ENCODE assay signal across 25 cellular contexts in the genomic region with DNA sequence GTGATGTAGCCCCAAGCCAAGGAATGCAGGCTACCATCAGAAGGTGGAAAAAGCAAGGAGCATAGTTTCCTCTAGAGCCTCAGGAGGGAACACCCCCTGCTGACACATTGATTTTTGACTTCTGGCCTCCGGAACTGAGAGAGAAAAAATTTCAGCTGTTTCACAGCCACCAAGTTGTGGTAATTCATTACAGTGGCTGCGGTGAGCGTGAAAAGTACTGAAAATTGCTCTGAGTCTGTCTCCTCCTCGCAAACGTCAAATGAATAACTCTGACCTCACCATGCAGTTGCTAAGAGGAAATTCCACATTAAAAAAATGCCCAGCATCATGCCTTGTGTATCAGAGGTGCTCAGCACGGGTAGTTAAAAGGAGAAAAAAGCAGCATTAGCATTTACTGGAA.
"Had no signal": no experiment of that assay in that cellular context is flagged by ENCODE, and none has a peak within 500 bp of the region (broad histone marks: within the 10 kb centered on the region; RNA-seq: fewer than 3 reads in every experiment).

No MANE protein-coding gene starts in this region.

- DNase-seq: activated B cell treated with CpG ODN at 0.5 μM for 24 hours; activated CD4-positive, alpha-beta memory T cell treated with anti-CD3 and anti-CD28 coated beads for 36 hours; activated CD4-positive, alpha-beta T cell treated with anti-CD3 and anti-CD28 coated beads for 1 hour; activated CD4-positive, alpha-beta T cell treated with anti-CD3 and anti-CD28 coated beads, Interleukin-2, amount 10 ng/mL, durations not matched to agents 7 days and 5 days; activated CD8-positive, alpha-beta memory T cell treated with anti-CD3 and anti-CD28 coated beads for 24 hours; activated gamma-delta T cell; activated naive CD4-positive, alpha-beta T cell treated with anti-CD3 and anti-CD28 coated beads for 36 hours; activated T-cell treated with anti-CD3 and anti-CD28 coated beads, Interleukin-2, amount 50 U/mL, for 4 hours; amygdala; brain microvascular endothelial cell; KG1; NCI-H1092 treated with DMSO at 0.1 percent for 48 hours; NCI-H1417 treated with DMSO at 0.1 percent for 48 hours; NCI-H1694; NCI-H2029; NCI-H2107; NCI-H2171 treated with DMSO at 0.1 percent for 48 hours; NCI-H226; NCI-H526; NCI-H82; Peyer's patch; SHP77; T-helper 17 cell; T-helper 9 cell had no signal

- ATAC-seq: activated T-cell treated with anti-CD3 and anti-CD28 coated beads, Interleukin-2, amount 50 U/mL, for 4 hours; T-helper 17 cell had no signal

- H3K27ac ChIP-seq: brain microvascular endothelial cell, cardiac muscle cell, Peyer's patch had no signal

- H3K36me3 ChIP-seq: brain microvascular endothelial cell, cardiac muscle cell, Peyer's patch had no signal

- H3K9me3 ChIP-seq: Peyer's patch had no signal

- H3K4me1 ChIP-seq: Peyer's patch had no signal

- H3K27me3 ChIP-seq: brain microvascular endothelial cell, cardiac muscle cell, Peyer's patch had no signal

- H3K4me3 ChIP-seq: cardiac muscle cell, Peyer's patch had no signal
